In the genomic region with DNA sequence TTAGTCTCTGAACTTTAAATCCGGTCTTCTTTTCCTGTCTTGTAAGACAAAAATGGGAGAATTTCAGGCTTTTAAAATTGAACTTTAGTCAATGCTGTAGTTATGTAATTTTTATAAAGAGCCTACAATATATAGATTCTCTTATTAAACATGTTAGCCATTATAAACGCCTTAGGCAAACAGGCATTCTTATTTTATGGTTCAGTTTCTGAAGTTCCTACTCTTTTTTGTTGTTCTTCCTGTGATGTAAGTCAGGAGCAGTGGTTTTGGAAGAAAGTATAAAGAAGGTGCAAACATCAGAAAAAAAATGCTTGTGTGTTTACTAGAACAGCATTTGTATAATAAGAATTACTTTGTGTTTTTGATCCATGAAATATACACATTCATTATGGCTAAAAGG, we compare ENCODE assay signal across 24 cellular contexts. TPM values are rescaled to one million over a fixed set of nuclear protein-coding genes. Genes with fewer than 3 reads are reported as not detected.
"Had no signal": no experiment of that assay in that cellular context is flagged by ENCODE, and none has a peak within 500 bp of the region (broad histone marks: within the 10 kb centered on the region; RNA-seq: fewer than 3 reads in every experiment).

No MANE protein-coding gene starts in this region.

- H3K9me3 ChIP-seq: pancreas had no signal

- H3K27ac Mint-ChIP-seq: activated B cell treated with CpG ODN at 0.5 μM for 24 hours; activated CD4-positive, alpha-beta memory T cell treated with anti-CD3 and anti-CD28 coated beads for 36 hours; activated naive CD8-positive, alpha-beta T cell treated with anti-CD3 and anti-CD28 coated beads for 36 hours; endodermal cell; naive B cell; stimulated activated effector memory CD8-positive, alpha-beta T cell treated with anti-CD3 and anti-CD28 coated beads, Interleukin-12 subunit alpha, Interleukin-12 subunit beta, amount 100 ng/mL, for 72 hours; type B pancreatic cell had no signal

- FAIRE-seq: keratinocyte had no signal

- H3K4me3 ChIP-seq: dorsolateral prefrontal cortex, left ventricle myocardium inferior, mucosa of descending colon, pancreas, smooth muscle cell, stomach had no signal

- DNase-seq: activated B cell treated with CpG ODN at 0.5 μM for 24 hours; activated CD4-positive, alpha-beta memory T cell treated with anti-CD3 and anti-CD28 coated beads for 36 hours; activated CD4-positive, alpha-beta T cell treated with anti-CD3 and anti-CD28 coated beads for 4 hours; activated naive CD8-positive, alpha-beta T cell treated with anti-CD3 and anti-CD28 coated beads for 36 hours; activated T-cell treated with anti-CD3 and anti-CD28 coated beads for 4 hours; amygdala; central memory CD4-positive, alpha-beta T cell; dorsolateral prefrontal cortex; endodermal cell; erythroblast; hypothalamus; left ventricle myocardium inferior; mucosa of descending colon; naive B cell; pancreas; stimulated activated CD4-positive, alpha-beta T cell treated with anti-CD3 and anti-CD28 coated beads, Interleukin-4, amount 100 ng/mL, for 1 hour; stomach; T-helper 1 cell; T-helper 9 cell had no signal

- ATAC-seq: mucosa of descending colon; pancreas; sciatic nerve; stimulated activated effector memory CD8-positive, alpha-beta T cell treated with anti-CD3 and anti-CD28 coated beads, Interleukin-12 subunit alpha, Interleukin-12 subunit beta, amount 100 ng/mL, for 72 hours had no signal

- H3K9me3 Mint-ChIP-seq: stimulated activated effector memory CD8-positive, alpha-beta T cell treated with anti-CD3 and anti-CD28 coated beads, Interleukin-12 subunit alpha, Interleukin-12 subunit beta, amount 100 ng/mL, for 72 hours had no signal

- H3K36me3 Mint-ChIP-seq: activated CD4-positive, alpha-beta memory T cell treated with anti-CD3 and anti-CD28 coated beads for 36 hours; activated naive CD8-positive, alpha-beta T cell treated with anti-CD3 and anti-CD28 coated beads for 36 hours; stimulated activated effector memory CD8-positive, alpha-beta T cell treated with anti-CD3 and anti-CD28 coated beads, Interleukin-12 subunit alpha, Interleukin-12 subunit beta, amount 100 ng/mL, for 72 hours had no signal

- H3K4me3 Mint-ChIP-seq: activated B cell treated with CpG ODN at 0.5 μM for 24 hours; activated CD4-positive, alpha-beta memory T cell treated with anti-CD3 and anti-CD28 coated beads for 36 hours; activated naive CD8-positive, alpha-beta T cell treated with anti-CD3 and anti-CD28 coated beads for 36 hours; endodermal cell; naive B cell; stimulated activated effector memory CD8-positive, alpha-beta T cell treated with anti-CD3 and anti-CD28 coated beads, Interleukin-12 subunit alpha, Interleukin-12 subunit beta, amount 100 ng/mL, for 72 hours; type B pancreatic cell had no signal

- H3K27me3 Mint-ChIP-seq: activated B cell treated with CpG ODN at 0.5 μM for 24 hours, naive B cell, type B pancreatic cell had no signal

- H3K4me1 ChIP-seq: left ventricle myocardium inferior, stomach had no signal

- H3K4me1 Mint-ChIP-seq: activated B cell treated with CpG ODN at 0.5 μM for 24 hours; activated naive CD8-positive, alpha-beta T cell treated with anti-CD3 and anti-CD28 coated beads for 36 hours; naive B cell; stimulated activated effector memory CD8-positive, alpha-beta T cell treated with anti-CD3 and anti-CD28 coated beads, Interleukin-12 subunit alpha, Interleukin-12 subunit beta, amount 100 ng/mL, for 72 hours had no signal

- H3K36me3 ChIP-seq: left ventricle myocardium inferior, pancreas, stomach had no signal

- H3K4me2 ChIP-seq: smooth muscle cell had no signal

- H3K27me3 ChIP-seq: dorsolateral prefrontal cortex, pancreas, stomach had no signal

- H3K27ac ChIP-seq: dorsolateral prefrontal cortex, left ventricle myocardium inferior, pancreas, stomach had no signal

RNA-seq across cellular contexts. Expression of gene BICC1, which starts 41.6 kb away (rescaled TPM):
- total RNA-seq: activated B cell treated with CpG ODN at 0.5 μM for 24 hours; activated CD4-positive, alpha-beta memory T cell treated with anti-CD3 and anti-CD28 coated beads for 36 hours had no signal
